2 cellular contexts compared by ENCODE assay signal in genomic region chr12:50536831-50537537, GRCh38.
TF ChIP-seq lines count a peak whose summit lies in the region.

No MANE protein-coding gene starts in this region.

TF ChIP-seq in A549, 52 proteins besides CTCF, POLR2A, EP300 and RAD21 (continued from another document):
- TF ChIP-seq NPAS2 (CRISPR knock-in tag; IDR thresholded peaks at IDR 0.05; ENCODE audit: borderline replicate concordance) (no peak), SREBF2 (IDR thresholded peaks at IDR 0.05) (no peak)

TF ChIP-seq in GM23338, 12 proteins besides CTCF, POLR2A, EP300 and RAD21 (continued from another document):
- TF ChIP-seq, protein P1, sequence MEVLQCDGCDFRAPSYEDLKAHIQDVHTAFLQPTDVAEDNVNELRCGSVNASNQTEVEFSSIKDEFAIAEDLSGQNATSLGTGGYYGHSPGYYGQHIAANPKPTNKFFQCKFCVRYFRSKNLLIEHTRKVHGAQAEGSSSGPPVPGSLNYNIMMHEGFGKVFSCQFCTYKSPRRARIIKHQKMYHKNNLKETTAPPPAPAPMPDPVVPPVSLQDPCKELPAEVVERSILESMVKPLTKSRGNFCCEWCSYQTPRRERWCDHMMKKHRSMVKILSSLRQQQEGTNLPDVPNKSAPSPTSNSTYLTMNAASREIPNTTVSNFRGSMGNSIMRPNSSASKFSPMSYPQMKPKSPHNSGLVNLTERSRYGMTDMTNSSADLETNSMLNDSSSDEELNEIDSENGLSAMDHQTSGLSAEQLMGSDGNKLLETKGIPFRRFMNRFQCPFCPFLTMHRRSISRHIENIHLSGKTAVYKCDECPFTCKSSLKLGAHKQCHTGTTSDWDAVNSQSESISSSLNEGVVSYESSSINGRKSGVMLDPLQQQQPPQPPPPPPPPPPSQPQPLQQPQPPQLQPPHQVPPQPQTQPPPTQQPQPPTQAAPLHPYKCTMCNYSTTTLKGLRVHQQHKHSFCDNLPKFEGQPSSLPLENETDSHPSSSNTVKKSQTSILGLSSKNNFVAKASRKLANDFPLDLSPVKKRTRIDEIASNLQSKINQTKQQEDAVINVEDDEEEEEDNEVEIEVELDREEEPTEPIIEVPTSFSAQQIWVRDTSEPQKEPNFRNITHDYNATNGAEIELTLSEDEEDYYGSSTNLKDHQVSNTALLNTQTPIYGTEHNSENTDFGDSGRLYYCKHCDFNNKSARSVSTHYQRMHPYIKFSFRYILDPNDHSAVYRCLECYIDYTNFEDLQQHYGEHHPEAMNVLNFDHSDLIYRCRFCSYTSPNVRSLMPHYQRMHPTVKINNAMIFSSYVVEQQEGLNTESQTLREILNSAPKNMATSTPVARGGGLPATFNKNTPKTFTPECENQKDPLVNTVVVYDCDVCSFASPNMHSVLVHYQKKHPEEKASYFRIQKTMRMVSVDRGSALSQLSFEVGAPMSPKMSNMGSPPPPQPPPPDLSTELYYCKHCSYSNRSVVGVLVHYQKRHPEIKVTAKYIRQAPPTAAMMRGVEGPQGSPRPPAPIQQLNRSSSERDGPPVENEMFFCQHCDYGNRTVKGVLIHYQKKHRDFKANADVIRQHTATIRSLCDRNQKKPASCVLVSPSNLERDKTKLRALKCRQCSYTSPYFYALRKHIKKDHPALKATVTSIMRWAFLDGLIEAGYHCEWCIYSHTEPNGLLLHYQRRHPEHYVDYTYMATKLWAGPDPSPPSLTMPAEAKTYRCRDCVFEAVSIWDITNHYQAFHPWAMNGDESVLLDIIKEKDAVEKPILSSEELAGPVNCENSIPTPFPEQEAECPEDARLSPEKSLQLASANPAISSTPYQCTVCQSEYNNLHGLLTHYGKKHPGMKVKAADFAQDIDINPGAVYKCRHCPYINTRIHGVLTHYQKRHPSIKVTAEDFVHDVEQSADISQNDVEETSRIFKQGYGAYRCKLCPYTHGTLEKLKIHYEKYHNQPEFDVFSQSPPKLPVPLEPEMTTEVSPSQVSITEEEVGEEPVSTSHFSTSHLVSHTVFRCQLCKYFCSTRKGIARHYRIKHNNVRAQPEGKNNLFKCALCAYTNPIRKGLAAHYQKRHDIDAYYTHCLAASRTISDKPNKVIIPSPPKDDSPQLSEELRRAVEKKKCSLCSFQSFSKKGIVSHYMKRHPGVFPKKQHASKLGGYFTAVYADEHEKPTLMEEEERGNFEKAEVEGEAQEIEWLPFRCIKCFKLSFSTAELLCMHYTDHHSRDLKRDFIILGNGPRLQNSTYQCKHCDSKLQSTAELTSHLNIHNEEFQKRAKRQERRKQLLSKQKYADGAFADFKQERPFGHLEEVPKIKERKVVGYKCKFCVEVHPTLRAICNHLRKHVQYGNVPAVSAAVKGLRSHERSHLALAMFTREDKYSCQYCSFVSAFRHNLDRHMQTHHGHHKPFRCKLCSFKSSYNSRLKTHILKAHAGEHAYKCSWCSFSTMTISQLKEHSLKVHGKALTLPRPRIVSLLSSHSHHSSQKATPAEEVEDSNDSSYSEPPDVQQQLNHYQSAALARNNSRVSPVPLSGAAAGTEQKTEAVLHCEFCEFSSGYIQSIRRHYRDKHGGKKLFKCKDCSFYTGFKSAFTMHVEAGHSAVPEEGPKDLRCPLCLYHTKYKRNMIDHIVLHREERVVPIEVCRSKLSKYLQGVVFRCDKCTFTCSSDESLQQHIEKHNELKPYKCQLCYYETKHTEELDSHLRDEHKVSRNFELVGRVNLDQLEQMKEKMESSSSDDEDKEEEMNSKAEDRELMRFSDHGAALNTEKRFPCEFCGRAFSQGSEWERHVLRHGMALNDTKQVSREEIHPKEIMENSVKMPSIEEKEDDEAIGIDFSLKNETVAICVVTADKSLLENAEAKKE (CRISPR knock-in tag; IDR thresholded peaks at IDR 0.05): no peak
- TF ChIP-seq STAT1 (IDR thresholded peaks at IDR 0.05; ENCODE audit: unreplicated experiment) (no peak), CREB1 (CRISPR knock-in tag; IDR thresholded peaks at IDR 0.05; ENCODE audit: low read depth) (no peak), REST (IDR thresholded peaks at IDR 0.05; ENCODE audit: unreplicated experiment) (no peak), EZH2 (IDR thresholded peaks at IDR 0.05; ENCODE audit: low read depth, unreplicated experiment) (no peak), ETS1 (IDR thresholded peaks at IDR 0.05) (no peak), ZNF331 (CRISPR knock-in tag; IDR thresholded peaks at IDR 0.05; ENCODE audit: low read depth) (no peak)
TF ChIP-seq in GM23338: peak in this region for 0.
